21 cellular contexts compared by ENCODE assay signal in genomic region chr13:112576768-112577167, GRCh38.
"Had no signal": no experiment of that assay in that cellular context is flagged by ENCODE, and none has a peak within 500 bp of the region (broad histone marks: within the 10 kb centered on the region; RNA-seq: fewer than 3 reads in every experiment).

No MANE protein-coding gene starts in this region.

- ATAC-seq: left ventricle myocardium superior; naive thymus-derived CD4-positive, alpha-beta T cell; psoas muscle; stimulated activated naive B cell treated with anti-CD40 and anti-IgM and Interleukin-4, amounts not matched to agents 10 μg/mL and 1 μg/mL and 100 μg/mL, for 72 hours had no signal

- H3K4me3 ChIP-seq: colonic mucosa, esophagus squamous epithelium, psoas muscle, right lobe of liver, stomach, thoracic aorta, transverse colon had no signal

- H3K27me3 ChIP-seq: colonic mucosa, esophagus squamous epithelium, right lobe of liver, stomach, transverse colon had no signal

- H3K36me3 ChIP-seq: colonic mucosa, esophagus squamous epithelium, right lobe of liver, stomach, thoracic aorta, transverse colon had no signal

- H3K27ac Mint-ChIP-seq: immature natural killer cell; naive thymus-derived CD4-positive, alpha-beta T cell; nephron progenitor cell; stimulated activated naive B cell treated with anti-CD40 and anti-IgM and Interleukin-4, amounts not matched to agents 10 μg/mL and 1 μg/mL and 100 μg/mL, for 72 hours had no signal

- H3K27me3 Mint-ChIP-seq: naive thymus-derived CD4-positive, alpha-beta T cell; stimulated activated naive B cell treated with anti-CD40 and anti-IgM and Interleukin-4, amounts not matched to agents 10 μg/mL and 1 μg/mL and 100 μg/mL, for 72 hours had no signal

- H3K4me3 Mint-ChIP-seq: immature natural killer cell; nephron progenitor cell; stimulated activated naive B cell treated with anti-CD40 and anti-IgM and Interleukin-4, amounts not matched to agents 10 μg/mL and 1 μg/mL and 100 μg/mL, for 72 hours had no signal

- H3K9me3 Mint-ChIP-seq: immature natural killer cell; stimulated activated naive B cell treated with anti-CD40 and anti-IgM and Interleukin-4, amounts not matched to agents 10 μg/mL and 1 μg/mL and 100 μg/mL, for 72 hours had no signal

- DNase-seq: colonic mucosa; dermis blood vessel endothelial cell; esophagus squamous epithelium; foreskin fibroblast; immature natural killer cell; left colon; left ventricle myocardium superior; mammary epithelial cell; naive thymus-derived CD4-positive, alpha-beta T cell; nephron progenitor cell; psoas muscle; retina; right lobe of liver; stimulated activated CD4-positive, alpha-beta T cell treated with anti-CD3 and anti-CD28 coated beads, Interleukin-15, amount 100 ng/mL, for 24 hours; stimulated activated CD4-positive, alpha-beta T cell treated with anti-CD3 and anti-CD28 coated beads, Interleukin-1b, Interleukin-23, amount 100 ng/mL, for 48 hours; stimulated activated CD4-positive, alpha-beta T cell treated with anti-CD3 and anti-CD28 coated beads, Interleukin-4, amount 100 ng/mL, for 4 hours; stimulated activated naive B cell treated with anti-CD40 and anti-IgM and Interleukin-4, amounts not matched to agents 10 μg/mL and 1 μg/mL and 100 μg/mL, for 72 hours; stomach; substantia nigra; transverse colon had no signal

- H3K27ac ChIP-seq: colonic mucosa, psoas muscle, right lobe of liver, stomach, thoracic aorta, transverse colon had no signal

- H3K9me3 ChIP-seq: colonic mucosa, esophagus squamous epithelium, psoas muscle, right lobe of liver, stomach, thoracic aorta, transverse colon had no signal

- H3K4me1 ChIP-seq: colonic mucosa had no signal
